Comparison of ENCODE assay signal across 21 cellular contexts in the genomic region with DNA sequence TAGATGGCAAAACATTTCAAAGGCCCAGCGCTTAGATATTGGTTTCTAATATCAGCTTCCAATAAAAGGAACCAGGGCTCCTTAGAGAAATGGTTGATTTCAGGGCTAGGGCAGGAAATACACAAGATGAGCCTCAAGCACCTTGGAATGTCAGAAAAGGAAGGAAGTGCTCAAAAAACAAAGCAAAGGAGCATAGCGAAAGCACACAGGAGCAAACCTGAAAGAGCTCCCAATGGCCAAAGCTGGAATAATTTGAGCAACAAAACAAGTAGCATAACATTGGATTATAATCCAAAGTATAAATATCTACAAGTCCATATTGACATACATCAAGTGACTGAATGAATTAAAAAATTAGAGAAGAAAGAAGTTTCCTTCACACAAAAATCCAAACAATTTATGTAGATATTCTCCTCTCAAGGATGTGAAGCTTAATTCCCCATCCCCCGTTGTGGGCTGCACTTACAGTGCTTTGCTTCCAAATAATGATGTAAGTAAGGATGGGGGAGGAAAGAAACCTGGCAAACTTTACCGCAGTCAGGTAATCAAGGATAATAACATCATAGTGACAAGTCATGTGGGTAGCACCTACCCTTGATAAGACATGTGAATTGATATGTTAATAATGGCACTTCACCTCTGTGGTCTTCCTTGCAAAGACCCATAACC.
"Had no signal": no experiment of that assay in that cellular context is flagged by ENCODE, and none has a peak within 500 bp of the region (broad histone marks: within the 10 kb centered on the region; RNA-seq: fewer than 3 reads in every experiment).

No MANE protein-coding gene starts in this region.

- H3K9me3 Mint-ChIP-seq: activated naive CD4-positive, alpha-beta T cell treated with anti-CD3 and anti-CD28 coated beads, Interleukin-2, amount 50 U/mL, for 24 hours; activated T-cell treated with anti-CD3 and anti-CD28 coated beads, Interleukin-2, amount 50 U/mL, for 24 hours; T-helper 1 cell treated with Interleukin-12 subunit alpha and Interleukin-12 subunit beta and Interleukin-4 antibody, amounts not matched to agents 30 μg/mL and 1 μg/mL, for 36 hours had no signal

- H3K27me3 Mint-ChIP-seq: activated CD4-positive, alpha-beta memory T cell treated with anti-CD3 and anti-CD28 coated beads for 36 hours; activated CD4-positive, alpha-beta T cell treated with anti-CD3 and anti-CD28 coated beads for 36 hours; activated naive CD4-positive, alpha-beta T cell treated with anti-CD3 and anti-CD28 coated beads, Interleukin-2, amount 50 U/mL, for 24 hours; activated T-cell treated with anti-CD3 and anti-CD28 coated beads, Interleukin-2, amount 50 U/mL, for 24 hours; stimulated activated naive B cell treated with anti-CD40 and anti-IgM and Interleukin-4, amounts not matched to agents 10 μg/mL and 1 μg/mL and 100 μg/mL, for 72 hours had no signal

- H3K27ac Mint-ChIP-seq: activated CD4-positive, alpha-beta memory T cell treated with anti-CD3 and anti-CD28 coated beads for 36 hours; activated CD4-positive, alpha-beta T cell treated with anti-CD3 and anti-CD28 coated beads for 36 hours; activated naive CD4-positive, alpha-beta T cell treated with anti-CD3 and anti-CD28 coated beads, Interleukin-2, amount 50 U/mL, for 24 hours; activated T-cell treated with anti-CD3 and anti-CD28 coated beads, Interleukin-2, amount 50 U/mL, for 24 hours; naive thymus-derived CD4-positive, alpha-beta T cell; stimulated activated naive B cell treated with anti-CD40 and anti-IgM and Interleukin-4, amounts not matched to agents 10 μg/mL and 1 μg/mL and 100 μg/mL, for 72 hours; T-helper 1 cell treated with Interleukin-12 subunit alpha and Interleukin-12 subunit beta and Interleukin-4 antibody, amounts not matched to agents 30 μg/mL and 1 μg/mL, for 36 hours had no signal

- H3K27ac ChIP-seq: adrenal gland, cardiac muscle cell, esophagus squamous epithelium, neutrophil, skin epidermis, tibial artery, WERI-Rb-1 had no signal

- DNase-seq: activated CD4-positive, alpha-beta memory T cell treated with anti-CD3 and anti-CD28 coated beads for 36 hours; activated CD4-positive, alpha-beta T cell treated with anti-CD3 and anti-CD28 coated beads for 36 hours; activated T-cell treated with anti-CD3 and anti-CD28 coated beads, Interleukin-2, amount 50 U/mL, for 24 hours; adrenal gland; dorsolateral prefrontal cortex; esophagus squamous epithelium; hippocampal formation; mammary epithelial cell; mucosa of descending colon; naive thymus-derived CD4-positive, alpha-beta T cell; stimulated activated CD4-positive, alpha-beta T cell treated with anti-CD3 and anti-CD28 coated beads, Interleukin-15, amount 100 ng/mL, for 24 hours; stimulated activated CD4-positive, alpha-beta T cell treated with anti-CD3 and anti-CD28 coated beads, Interleukin-4, amount 100 ng/mL, for 1 hour; stimulated activated naive B cell treated with anti-CD40 and anti-IgM and Interleukin-4, amounts not matched to agents 10 μg/mL and 1 μg/mL and 100 μg/mL, for 72 hours; tibial artery; WERI-Rb-1 had no signal

- H3K4me3 Mint-ChIP-seq: activated CD4-positive, alpha-beta memory T cell treated with anti-CD3 and anti-CD28 coated beads for 36 hours; activated CD4-positive, alpha-beta T cell treated with anti-CD3 and anti-CD28 coated beads for 36 hours; activated naive CD4-positive, alpha-beta T cell treated with anti-CD3 and anti-CD28 coated beads, Interleukin-2, amount 50 U/mL, for 24 hours; activated T-cell treated with anti-CD3 and anti-CD28 coated beads, Interleukin-2, amount 50 U/mL, for 24 hours; naive thymus-derived CD4-positive, alpha-beta T cell; stimulated activated naive B cell treated with anti-CD40 and anti-IgM and Interleukin-4, amounts not matched to agents 10 μg/mL and 1 μg/mL and 100 μg/mL, for 72 hours; T-helper 1 cell treated with Interleukin-12 subunit alpha and Interleukin-12 subunit beta and Interleukin-4 antibody, amounts not matched to agents 30 μg/mL and 1 μg/mL, for 36 hours had no signal

- H3K4me3 ChIP-seq: adrenal gland, cardiac muscle cell, dorsolateral prefrontal cortex, esophagus squamous epithelium, mucosa of descending colon, right atrium auricular region, skin epidermis, tibial artery had no signal

- H3K36me3 ChIP-seq: adrenal gland, cardiac muscle cell, esophagus squamous epithelium, neutrophil, right atrium auricular region, tibial artery, WERI-Rb-1 had no signal

- ATAC-seq: activated CD4-positive, alpha-beta T cell treated with anti-CD3 and anti-CD28 coated beads for 36 hours; mucosa of descending colon; naive thymus-derived CD4-positive, alpha-beta T cell; stimulated activated naive B cell treated with anti-CD40 and anti-IgM and Interleukin-4, amounts not matched to agents 10 μg/mL and 1 μg/mL and 100 μg/mL, for 72 hours had no signal

- H3K4me1 Mint-ChIP-seq: activated CD4-positive, alpha-beta T cell treated with anti-CD3 and anti-CD28 coated beads for 36 hours; activated naive CD4-positive, alpha-beta T cell treated with anti-CD3 and anti-CD28 coated beads, Interleukin-2, amount 50 U/mL, for 24 hours; naive thymus-derived CD4-positive, alpha-beta T cell; stimulated activated naive B cell treated with anti-CD40 and anti-IgM and Interleukin-4, amounts not matched to agents 10 μg/mL and 1 μg/mL and 100 μg/mL, for 72 hours had no signal

- H3K9me3 ChIP-seq: adrenal gland, esophagus squamous epithelium, mucosa of descending colon, neutrophil, right atrium auricular region, tibial artery had no signal

- H3K27me3 ChIP-seq: adrenal gland, cardiac muscle cell, dorsolateral prefrontal cortex, esophagus squamous epithelium, neutrophil, right atrium auricular region, tibial artery had no signal

- H3K36me3 Mint-ChIP-seq: activated CD4-positive, alpha-beta memory T cell treated with anti-CD3 and anti-CD28 coated beads for 36 hours; activated naive CD4-positive, alpha-beta T cell treated with anti-CD3 and anti-CD28 coated beads, Interleukin-2, amount 50 U/mL, for 24 hours; naive thymus-derived CD4-positive, alpha-beta T cell; stimulated activated naive B cell treated with anti-CD40 and anti-IgM and Interleukin-4, amounts not matched to agents 10 μg/mL and 1 μg/mL and 100 μg/mL, for 72 hours had no signal
